ENCODE assay signal across 19 cellular contexts in genomic region chr2:73822991-73823390, GRCh38. TPM values are rescaled to one million over a fixed set of nuclear protein-coding genes. Genes with fewer than 3 reads are reported as not detected.
DNase-seq lines count a peak whose midpoint lies in the region; ATAC-seq and TF ChIP-seq lines count a peak whose summit lies in the region.
"Had no signal": no experiment of that assay in that cellular context is flagged by ENCODE, and none has a peak within 500 bp of the region (broad histone marks: within the 10 kb centered on the region; RNA-seq: fewer than 3 reads in every experiment).

No MANE protein-coding gene starts in this region.

- no peak for ATAC-seq in activated naive CD8-positive, alpha-beta T cell treated with anti-CD3 and anti-CD28 coated beads, Interleukin-2, amount 50 U/mL, for 24 hours
- no peak for ATAC-seq in activated B cell treated with CpG ODN at 0.5 μM for 24 hours (ENCODE audit: low read depth)
- ATAC-seq: CD8-positive, alpha-beta T cell had no signal

- peak overlapping the region; percentile 39 for H3K27ac Mint-ChIP-seq in activated naive CD8-positive, alpha-beta T cell treated with anti-CD3 and anti-CD28 coated beads for 36 hours
- H3K27ac Mint-ChIP-seq in activated naive CD8-positive, alpha-beta T cell treated with anti-CD3 and anti-CD28 coated beads, Interleukin-2, amount 50 U/mL, for 24 hours: no peak overlapping the region
- H3K27ac Mint-ChIP-seq in activated B cell treated with CpG ODN at 0.5 μM for 24 hours: peak overlapping the region; percentile 60
- H3K27ac Mint-ChIP-seq: CD8-positive, alpha-beta T cell had no signal

- 55% methylated on average over 2 of the region's 2 CpGs for whole genome bisulfite sequencing in prostate gland

- H3K4me1 ChIP-seq in OCI-LY3 (ENCODE audit: low read length): peaks cover 58% of the 10 kb centered on the region
- H3K4me1 ChIP-seq in prostate gland (replicated peaks): no peaks in the 10 kb centered on the region

- H3K36me3 Mint-ChIP-seq in activated naive CD8-positive, alpha-beta T cell treated with anti-CD3 and anti-CD28 coated beads for 36 hours: no peaks in the 10 kb centered on the region
- H3K36me3 Mint-ChIP-seq in activated naive CD8-positive, alpha-beta T cell treated with anti-CD3 and anti-CD28 coated beads, Interleukin-2, amount 50 U/mL, for 24 hours (ENCODE audit: low read depth): no peaks in the 10 kb centered on the region
- H3K36me3 Mint-ChIP-seq in activated B cell treated with CpG ODN at 0.5 μM for 24 hours (ENCODE audit: low read depth): no peaks in the 10 kb centered on the region
- H3K36me3 Mint-ChIP-seq: CD8-positive, alpha-beta T cell had no signal

- H4K20me1 ChIP-seq in OCI-LY3 (ENCODE audit: insufficient read depth, low read length): no peaks in the 10 kb centered on the region
- H4K20me1 ChIP-seq: BLaER1 had no signal

- peak overlapping the region; percentile 82 for H3K9ac ChIP-seq in OCI-LY3 (ENCODE audit: low read length)
- H3K9ac ChIP-seq: BLaER1 had no signal

- no peaks in the 10 kb centered on the region for H3K9me3 Mint-ChIP-seq in activated naive CD8-positive, alpha-beta T cell treated with anti-CD3 and anti-CD28 coated beads for 36 hours
- H3K9me3 Mint-ChIP-seq in activated naive CD8-positive, alpha-beta T cell treated with anti-CD3 and anti-CD28 coated beads, Interleukin-2, amount 50 U/mL, for 24 hours: no peaks in the 10 kb centered on the region
- H3K9me3 Mint-ChIP-seq in activated B cell treated with CpG ODN at 0.5 μM for 24 hours: no peaks in the 10 kb centered on the region
- H3K9me3 Mint-ChIP-seq: CD8-positive, alpha-beta T cell had no signal

- 0 out of 2 replicates have a peak, but pooled peaks have one; percentile 10 for TF ChIP-seq CTCF in OCI-LY3 (IDR thresholded peaks at IDR 0.05; ENCODE audit: low read depth, low read length)
- no peak for TF ChIP-seq CTCF in activated B cell treated with CpG ODN at 0.5 μM for 24 hours (IDR thresholded peaks at IDR 0.05)
- no peak for TF ChIP-seq CTCF in prostate gland (IDR thresholded peaks at IDR 0.05)

- H3K27me3 Mint-ChIP-seq in activated naive CD8-positive, alpha-beta T cell treated with anti-CD3 and anti-CD28 coated beads for 36 hours: peaks cover 4% of the 10 kb centered on the region
- peaks cover 2% of the 10 kb centered on the region for H3K27me3 Mint-ChIP-seq in activated naive CD8-positive, alpha-beta T cell treated with anti-CD3 and anti-CD28 coated beads, Interleukin-2, amount 50 U/mL, for 24 hours
- H3K27me3 Mint-ChIP-seq in activated B cell treated with CpG ODN at 0.5 μM for 24 hours: no peaks in the 10 kb centered on the region

- H3K79me2 ChIP-seq in OCI-LY3 (ENCODE audit: low read length): no peaks in the 10 kb centered on the region

- peak overlapping the region; percentile 75 for H3K4me2 ChIP-seq in OCI-LY3 (ENCODE audit: low read length)
- H3K4me2 ChIP-seq: BLaER1 had no signal

- H3K27me3 ChIP-seq in OCI-LY3 (ENCODE audit: low read depth, low read length) (no peaks in the 10 kb centered on the region), prostate gland (replicated peaks; ENCODE audit: insufficient read depth) (no peaks in the 10 kb centered on the region)
- H3K27me3 ChIP-seq: BLaER1 had no signal

- intact Hi-C loops in activated B cell treated with CpG ODN at 0.5 μM for 24 hours (cut with micrococcal nuclease): no loop called here
- intact Hi-C loops in prostate gland (cut with DNase I): no loop called here

- CTCF ChIA-PET in activated B cell treated with CpG ODN at 0.5 μM for 24 hours (lab: Charles Lee): interaction anchor here (1.2 to 7.4 kb wide), 10 partner anchors 11 to 511 kb away, joined by 3 to 114 read pairs (median 11); partner anchors contain the start of gene BOLA3

- POLR2A ChIA-PET in activated B cell treated with CpG ODN at 0.5 μM for 24 hours (lab: Charles Lee): interaction anchor here (1.2 to 1.3 kb wide), 3 partner anchors 43 to 427 kb away, joined by 3 to 4 read pairs (median 3); partner anchors contain the start of genes DUSP11 and MOB1A

- no peak for TF ChIP-seq POLR2A in prostate gland (IDR thresholded peaks at IDR 0.05)

- no peak overlapping the region for H3K4me3 Mint-ChIP-seq in activated naive CD8-positive, alpha-beta T cell treated with anti-CD3 and anti-CD28 coated beads for 36 hours
- H3K4me3 Mint-ChIP-seq in activated naive CD8-positive, alpha-beta T cell treated with anti-CD3 and anti-CD28 coated beads, Interleukin-2, amount 50 U/mL, for 24 hours: no peak overlapping the region
- H3K4me3 Mint-ChIP-seq in activated B cell treated with CpG ODN at 0.5 μM for 24 hours: no peak overlapping the region
- H3K4me3 Mint-ChIP-seq: CD8-positive, alpha-beta T cell had no signal

- H3K4me1 Mint-ChIP-seq in activated naive CD8-positive, alpha-beta T cell treated with anti-CD3 and anti-CD28 coated beads for 36 hours: peaks cover 20% of the 10 kb centered on the region
- peaks cover 33% of the 10 kb centered on the region for H3K4me1 Mint-ChIP-seq in activated naive CD8-positive, alpha-beta T cell treated with anti-CD3 and anti-CD28 coated beads, Interleukin-2, amount 50 U/mL, for 24 hours
- H3K4me1 Mint-ChIP-seq in activated B cell treated with CpG ODN at 0.5 μM for 24 hours: peaks cover 31% of the 10 kb centered on the region

- H3K4me3 ChIP-seq in OCI-LY3 (ENCODE audit: low read length): peak overlapping the region; percentile 47
- H3K4me3 ChIP-seq in prostate gland: no peak overlapping the region
- H3K4me3 ChIP-seq: BLaER1 had no signal

- no peaks in the 10 kb centered on the region for H3K36me3 ChIP-seq in OCI-LY3 (replicated peaks; ENCODE audit: low read depth, low read length)
- H3K36me3 ChIP-seq in prostate gland: no peaks in the 10 kb centered on the region
- H3K36me3 ChIP-seq: BLaER1 had no signal

- H3K27ac ChIP-seq in OCI-LY3 (ENCODE audit: low read length) (peak overlapping the region; percentile 98), prostate gland (no peak overlapping the region)
- H3K27ac ChIP-seq: BLaER1 had no signal

- DNase-seq in activated naive CD8-positive, alpha-beta T cell treated with anti-CD3 and anti-CD28 coated beads for 36 hours: no peak
- DNase-seq in activated naive CD8-positive, alpha-beta T cell treated with anti-CD3 and anti-CD28 coated beads, Interleukin-2, amount 50 U/mL, for 24 hours: no peak
- DNase-seq in activated B cell treated with CpG ODN at 0.5 μM for 24 hours: no peak
- no peak for DNase-seq in stimulated activated CD4-positive, alpha-beta T cell treated with anti-CD3 and anti-CD28 coated beads, Interleukin-4, amount 100 ng/mL, for 24 hours
- DNase-seq in prostate gland (ENCODE audit: low spot score): no peak
- DNase-seq in cortex of kidney (lab: John Stamatoyannopoulos, UW): no peak
- DNase-seq: CD8-positive, alpha-beta T cell; DMS53; EL; HCEC 1CT; KBM-7; NCI-H1417 treated with DMSO at 0.1 percent for 48 hours; NCI-H187 treated with DMSO at 0.1 percent for 48 hours; NCI-H226; NCI-H524; NCI-H82; Right ventricle myocardium superior had no signal

- H3K9me3 ChIP-seq in OCI-LY3 (ENCODE audit: insufficient read depth, low read length): no peaks in the 10 kb centered on the region
- no peaks in the 10 kb centered on the region for H3K9me3 ChIP-seq in prostate gland
- H3K9me3 ChIP-seq: BLaER1 had no signal

- peak overlapping the region; percentile 73 for H2AFZ ChIP-seq in OCI-LY3 (ENCODE audit: low read depth, low read length)

RNA-seq across cellular contexts. Expression of gene STAMBP, which starts 5.8 kb away (rescaled TPM):
- total RNA-seq in activated naive CD8-positive, alpha-beta T cell treated with anti-CD3 and anti-CD28 coated beads for 36 hours: 10 to 100 TPM; 72.6 to 76.4 TPM
- total RNA-seq in activated B cell treated with CpG ODN at 0.5 μM for 24 hours: 32.2 and 35.4 TPM in 2 replicates
- total RNA-seq in prostate gland: 10 to 100 TPM; 45.9 to 56.6 TPM

RNA-seq across cellular contexts. Expression of gene C2orf78, which starts 39.0 kb away (rescaled TPM):
- not detected for total RNA-seq in activated naive CD8-positive, alpha-beta T cell treated with anti-CD3 and anti-CD28 coated beads for 36 hours
- total RNA-seq in activated B cell treated with CpG ODN at 0.5 μM for 24 hours (not detected in 2 replicates), prostate gland (under 1 TPM in 1 of 2 donors, not detected in 1; 0.91 TPM)
- total RNA-seq: CD8-positive, alpha-beta T cell; Right ventricle myocardium superior had no signal

RNA-seq across cellular contexts. Expression of gene DUSP11, which starts 43.1 kb away (rescaled TPM):
- 10 to 100 TPM; 30.2 to 31.0 TPM for total RNA-seq in activated naive CD8-positive, alpha-beta T cell treated with anti-CD3 and anti-CD28 coated beads for 36 hours
- total RNA-seq in activated B cell treated with CpG ODN at 0.5 μM for 24 hours: 25.6 and 30.5 TPM in 2 replicates
- total RNA-seq in prostate gland: 10 to 100 TPM; 37.8 to 39.5 TPM
